13 cellular contexts compared by ENCODE assay signal in the genomic region with DNA sequence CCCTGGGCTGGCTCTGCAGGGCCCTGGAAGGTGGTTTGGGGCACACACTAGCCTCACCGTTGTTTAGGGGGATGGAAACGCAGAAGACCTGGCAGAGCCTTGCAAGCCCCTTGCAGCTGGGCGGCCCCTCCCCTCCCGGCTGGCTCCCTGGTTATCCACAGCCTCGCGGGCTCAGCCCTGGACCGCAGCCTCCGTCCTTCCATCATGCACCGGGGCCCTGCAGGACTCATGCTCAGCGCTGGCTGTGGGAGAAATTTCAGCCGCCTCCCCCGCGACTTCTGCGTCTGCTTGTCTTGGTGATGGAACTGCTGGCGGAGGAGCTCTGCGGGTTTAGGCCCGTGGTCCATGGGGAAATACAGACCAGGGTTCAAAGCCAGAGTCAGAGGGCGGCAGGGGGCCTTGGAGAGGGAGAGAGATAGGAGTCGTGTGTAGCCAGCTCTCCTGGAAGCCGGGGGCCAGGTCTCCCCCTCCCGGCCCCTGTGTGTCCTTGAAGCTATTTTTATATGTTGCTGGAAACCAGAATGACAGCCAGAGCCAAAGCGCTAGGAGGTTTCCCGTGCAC.
DNase-seq lines count a peak whose midpoint lies in the region; ATAC-seq and TF ChIP-seq lines count a peak whose summit lies in the region.
"Had no signal": no experiment of that assay in that cellular context is flagged by ENCODE, and none has a peak within 500 bp of the region (broad histone marks: within the 10 kb centered on the region; RNA-seq: fewer than 3 reads in every experiment).

No MANE protein-coding gene starts in this region.

- ATAC-seq in psoas muscle (peak; percentile 42 to 70 (median 54)), HG03039 (IDR thresholded peaks at IDR 0.05; ENCODE audit: unreplicated experiment) (no peak), HG03045 (IDR thresholded peaks at IDR 0.05; ENCODE audit: unreplicated experiment) (no peak)
- ATAC-seq: activated naive CD4-positive, alpha-beta T cell treated with anti-CD3 and anti-CD28 coated beads, Interleukin-2, amount 50 U/mL, for 72 hours had no signal

- WGBS in psoas muscle, 3 donors: 13 to 16% (median 15%) methylated on average over 23 of the region's 23 CpGs

- H3K27me3 ChIP-seq in H7 (ENCODE audit: control insufficient read depth, insufficient read depth, low read length) (peaks cover 9% of the 10 kb centered on the region), left ventricle myocardium inferior (ENCODE audit: low read depth) (peaks cover 9% of the 10 kb centered on the region), psoas muscle (ENCODE audit: insufficient read depth in 3 of 3, low read length in 2 of 3) (peaks cover 0 to 6% (median 0%) of the 10 kb centered on the region in 3 donors)

- peaks cover 0 to 6% (median 0%) of the 10 kb centered on the region in 5 experiments for H3K9me3 Mint-ChIP-seq in brain
- H3K9me3 Mint-ChIP-seq: activated CD4-positive, alpha-beta T cell treated with anti-CD3 and anti-CD28 coated beads, Interleukin-2, amount 10 ng/mL, durations not matched to agents 7 days and 5 days; activated naive CD4-positive, alpha-beta T cell treated with anti-CD3 and anti-CD28 coated beads, Interleukin-2, amount 50 U/mL, for 72 hours had no signal

- H3K4me3 ChIP-seq in H7 (ENCODE audit: insufficient read depth, low read depth, low read length) (no peak overlapping the region), left ventricle myocardium inferior (peak overlapping the region; percentile 51), psoas muscle (peak overlapping the region; percentile 35)
- H3K4me3 ChIP-seq: skin epidermis had no signal

- intact Hi-C loops in left ventricle myocardium inferior (cut with micrococcal nuclease) (no loop called here), psoas muscle (cut with DNase I) (no loop called here)

- H3K4me3 Mint-ChIP-seq in brain: no peak overlapping the region
- H3K4me3 Mint-ChIP-seq: activated CD4-positive, alpha-beta T cell treated with anti-CD3 and anti-CD28 coated beads, Interleukin-2, amount 10 ng/mL, durations not matched to agents 7 days and 5 days had no signal

- peaks cover 48% of the 10 kb centered on the region for H3K4me1 Mint-ChIP-seq in brain

- H3K36me3 ChIP-seq in H7 (replicated peaks; ENCODE audit: control insufficient read depth, insufficient read depth, low read length) (no peaks in the 10 kb centered on the region), left ventricle myocardium inferior (no peaks in the 10 kb centered on the region), psoas muscle (ENCODE audit: insufficient read depth in 1 of 2, low read depth in 1 of 2) (no peaks in the 10 kb centered on the region)

- TF ChIP-seq CTCF in brain (conservative IDR thresholded peaks at IDR 0.05): no peak
- TF ChIP-seq CTCF in left ventricle myocardium inferior (IDR thresholded peaks at IDR 0.05; ENCODE audit: borderline replicate concordance): no peak
- no peak for TF ChIP-seq CTCF in psoas muscle (IDR thresholded peaks at IDR 0.05)

- DNase-seq in H7 (peak; percentile 68), left ventricle myocardium inferior (peak; percentile 75), psoas muscle (peak; percentile 58 to 71), DMS153 treated with DMSO at 0.1 percent for 48 hours (lab: John Stamatoyannopoulos, UW; ENCODE audit: unreplicated experiment) (no peak), NCI-H146 (lab: John Stamatoyannopoulos, UW) (no peak)
- DNase-seq: activated CD4-positive, alpha-beta T cell treated with anti-CD3 and anti-CD28 coated beads, Interleukin-2, amount 10 ng/mL, durations not matched to agents 7 days and 5 days; SK-N-SH had no signal

- peak overlapping the region; percentile 91 for H3K27ac ChIP-seq in left ventricle myocardium inferior (replicated peaks)
- peak overlapping the region; percentile 54 for H3K27ac ChIP-seq in psoas muscle
- H3K27ac ChIP-seq: epithelial cell of prostate had no signal

- H3K27me3 Mint-ChIP-seq in brain: peaks cover 13% of the 10 kb centered on the region

- H3K36me3 Mint-ChIP-seq in brain: no peaks in the 10 kb centered on the region
- H3K36me3 Mint-ChIP-seq: activated naive CD4-positive, alpha-beta T cell treated with anti-CD3 and anti-CD28 coated beads, Interleukin-2, amount 50 U/mL, for 72 hours had no signal

- H3K4me1 ChIP-seq in left ventricle myocardium inferior (peaks cover 34% of the 10 kb centered on the region), psoas muscle (peaks cover 16% of the 10 kb centered on the region)

- H3K9me3 ChIP-seq in left ventricle myocardium inferior (replicated peaks) (no peaks in the 10 kb centered on the region), psoas muscle (no peaks in the 10 kb centered on the region)
- H3K9me3 ChIP-seq: SK-N-SH had no signal

- peak overlapping the region in 3 of 5 experiments; percentile 69 to 91 (median 72) for H3K27ac Mint-ChIP-seq in brain
- H3K27ac Mint-ChIP-seq: activated CD4-positive, alpha-beta T cell treated with anti-CD3 and anti-CD28 coated beads, Interleukin-2, amount 10 ng/mL, durations not matched to agents 7 days and 5 days; activated naive CD4-positive, alpha-beta T cell treated with anti-CD3 and anti-CD28 coated beads, Interleukin-2, amount 50 U/mL, for 72 hours had no signal

Comparison
In these comparisons a context has a peak if more than half of its experiments do, and no peak if none do; other contexts are left out.
1. DNase-seq: peak in H7 (single experiment), left ventricle myocardium inferior (single experiment) and psoas muscle (2 of 2); none in DMS153 treated with DMSO at 0.1 percent for 48 hours (single experiment) and NCI-H146 (single experiment).
2. ATAC-seq: peak in psoas muscle (4 of 4); none in HG03039 (single experiment) and HG03045 (single experiment).